8 cellular contexts compared by ENCODE assay signal in the genomic region with DNA sequence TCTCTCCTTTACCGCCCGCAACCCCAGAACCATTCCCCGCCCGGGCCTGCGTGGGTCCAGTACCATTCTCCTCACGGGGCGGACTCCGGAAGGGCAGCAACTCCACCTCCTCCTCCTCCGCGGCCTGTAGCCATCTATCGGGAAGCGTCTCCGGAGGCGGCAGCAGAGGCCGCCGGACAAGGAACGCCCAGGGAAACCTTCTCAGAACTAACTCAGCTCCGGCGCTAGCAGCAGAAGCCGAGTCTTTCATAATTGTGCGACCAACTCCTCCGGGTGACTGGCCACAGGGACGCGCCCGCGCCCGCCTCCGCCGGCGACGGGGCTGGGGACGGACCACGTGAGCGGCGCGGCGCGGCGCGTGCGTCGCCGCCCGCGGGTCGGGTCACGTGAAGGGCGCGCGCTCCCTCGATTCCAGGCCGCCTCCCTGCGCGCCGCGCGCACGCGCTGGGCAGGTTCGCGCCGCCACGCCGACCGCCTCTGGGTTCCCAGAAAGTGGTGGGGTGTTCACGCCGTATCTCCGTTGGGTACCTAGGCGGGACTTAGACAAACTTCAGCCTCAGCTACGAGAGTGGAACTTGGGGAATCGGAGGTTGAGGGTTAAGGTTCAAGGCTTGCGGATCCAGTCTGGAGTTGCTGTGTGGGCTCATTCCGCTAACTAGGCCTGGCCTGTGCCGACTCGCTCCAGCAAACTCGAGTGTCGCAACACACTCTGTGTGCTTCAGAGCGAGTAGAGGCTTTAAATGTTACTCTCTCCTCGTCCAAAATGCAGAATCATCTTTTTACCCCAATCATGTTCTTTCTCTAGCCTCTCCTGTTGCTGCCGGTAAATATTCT. TPM values are rescaled to one million over a fixed set of nuclear protein-coding genes. Genes with fewer than 3 reads are reported as not detected.
DNase-seq lines count a peak whose midpoint lies in the region; ATAC-seq and TF ChIP-seq lines count a peak whose summit lies in the region.

A gene with protein sequence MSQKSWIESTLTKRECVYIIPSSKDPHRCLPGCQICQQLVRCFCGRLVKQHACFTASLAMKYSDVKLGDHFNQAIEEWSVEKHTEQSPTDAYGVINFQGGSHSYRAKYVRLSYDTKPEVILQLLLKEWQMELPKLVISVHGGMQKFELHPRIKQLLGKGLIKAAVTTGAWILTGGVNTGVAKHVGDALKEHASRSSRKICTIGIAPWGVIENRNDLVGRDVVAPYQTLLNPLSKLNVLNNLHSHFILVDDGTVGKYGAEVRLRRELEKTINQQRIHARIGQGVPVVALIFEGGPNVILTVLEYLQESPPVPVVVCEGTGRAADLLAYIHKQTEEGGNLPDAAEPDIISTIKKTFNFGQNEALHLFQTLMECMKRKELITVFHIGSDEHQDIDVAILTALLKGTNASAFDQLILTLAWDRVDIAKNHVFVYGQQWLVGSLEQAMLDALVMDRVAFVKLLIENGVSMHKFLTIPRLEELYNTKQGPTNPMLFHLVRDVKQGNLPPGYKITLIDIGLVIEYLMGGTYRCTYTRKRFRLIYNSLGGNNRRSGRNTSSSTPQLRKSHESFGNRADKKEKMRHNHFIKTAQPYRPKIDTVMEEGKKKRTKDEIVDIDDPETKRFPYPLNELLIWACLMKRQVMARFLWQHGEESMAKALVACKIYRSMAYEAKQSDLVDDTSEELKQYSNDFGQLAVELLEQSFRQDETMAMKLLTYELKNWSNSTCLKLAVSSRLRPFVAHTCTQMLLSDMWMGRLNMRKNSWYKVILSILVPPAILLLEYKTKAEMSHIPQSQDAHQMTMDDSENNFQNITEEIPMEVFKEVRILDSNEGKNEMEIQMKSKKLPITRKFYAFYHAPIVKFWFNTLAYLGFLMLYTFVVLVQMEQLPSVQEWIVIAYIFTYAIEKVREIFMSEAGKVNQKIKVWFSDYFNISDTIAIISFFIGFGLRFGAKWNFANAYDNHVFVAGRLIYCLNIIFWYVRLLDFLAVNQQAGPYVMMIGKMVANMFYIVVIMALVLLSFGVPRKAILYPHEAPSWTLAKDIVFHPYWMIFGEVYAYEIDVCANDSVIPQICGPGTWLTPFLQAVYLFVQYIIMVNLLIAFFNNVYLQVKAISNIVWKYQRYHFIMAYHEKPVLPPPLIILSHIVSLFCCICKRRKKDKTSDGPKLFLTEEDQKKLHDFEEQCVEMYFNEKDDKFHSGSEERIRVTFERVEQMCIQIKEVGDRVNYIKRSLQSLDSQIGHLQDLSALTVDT (N-terminal part only) (minus strand): TSS at position 330 of the 834 bp plus-strand sequence. CDS start 264 bp downstream, at position 66.

- DNase-seq in GM13977 (ENCODE audit: low spot score) (peak; percentile 91), NCI-H1694 (lab: John Stamatoyannopoulos, UW) (peak; percentile 44), T-helper 2 cell (peak; percentile 76 to 96 (median 84)), right atrium auricular region (ENCODE audit: low spot score) (peak; percentile 90), putamen (ENCODE audit: low spot score) (peak; percentile 86), uterus (peak; percentile 81 to 88)

- H3K9me3 ChIP-seq in right atrium auricular region (no peaks in the 10 kb centered on the region), uterus (no peaks in the 10 kb centered on the region)

- H3K4me1 ChIP-seq in right atrium auricular region = peaks cover 0 to 39% of the 10 kb centered on the region in 2 donors
- peaks cover 0 to 9% of the 10 kb centered on the region in 2 donors for H3K4me1 ChIP-seq in uterus

- ATAC-seq in HG02852 (IDR thresholded peaks at IDR 0.05; ENCODE audit: unreplicated experiment) = peak; percentile 77

- H3K27me3 ChIP-seq in right atrium auricular region = no peaks in the 10 kb centered on the region
- H3K27me3 ChIP-seq in uterus = no peaks in the 10 kb centered on the region

- H3K36me3 ChIP-seq in right atrium auricular region (no peaks in the 10 kb centered on the region), uterus (no peaks in the 10 kb centered on the region)

- in situ Hi-C loops in GM13977 (cut with MboI; ENCODE audit: low pct_unique_long_range_greater_than_20kb, low sequenced_read_pairs, unreplicated experiment) = no loop called here

- H3K27ac ChIP-seq in angular gyrus (ENCODE audit: low read depth, low read length) = peak within 1 kb of the TSS; percentile 95
- peak within 1 kb of the TSS; percentile 98 to 99 for H3K27ac ChIP-seq in right atrium auricular region
- peak within 1 kb of the TSS; percentile 96 to 98 for H3K27ac ChIP-seq in uterus

- TF ChIP-seq CTCF in GM13977 (IDR thresholded peaks at IDR 0.05; ENCODE audit: extremely low read depth, insufficient read depth, missing control alignments) (no peak), right atrium auricular region (IDR thresholded peaks at IDR 0.05) (peak in 1 of 2 donors; percentile 35), uterus (IDR thresholded peaks at IDR 0.05) (peak in 3 of 4 experiments; percentile 4 to 13 (median 11))

- H3K4me3 ChIP-seq in right atrium auricular region = peak within 1 kb of the TSS; percentile 90 to 95
- H3K4me3 ChIP-seq in uterus = peak within 1 kb of the TSS; percentile 72 to 87

- intact Hi-C loops in uterus (cut with DNase I; ENCODE audit: low total_unique reads) = loop anchor here (10.0 kb wide), 1 partner anchor 198 kb away; no protein-coding TSS in a partner anchor

- TF ChIP-seq POLR2A in uterus (IDR thresholded peaks at IDR 0.05) = peak; percentile 61 to 79

RNA-seq across cellular contexts. Expression of the gene that starts here (rescaled TPM):
- 10 to 100 TPM; 21.7 to 25.4 TPM for total RNA-seq in right atrium auricular region
- total RNA-seq in uterus = 100 to 1,000 TPM in 2 of 4 donors, 10 to 100 TPM in 2; 46.2 to 755 (median 83.5) TPM

Comparison
In these comparisons a context has a peak if more than half of its experiments do, and no peak if none do; other contexts are left out.
1. Peak in every context shown above with its lines: DNase-seq, ATAC-seq, H3K4me3 ChIP-seq and H3K27ac ChIP-seq.